8 cellular contexts compared by ENCODE assay signal in genomic region chr3:69092030-69092513, GRCh38. TPM values are rescaled to one million over a fixed set of nuclear protein-coding genes. Genes with fewer than 3 reads are reported as not detected.
A peak's percentile ranks its signal among the peaks of the same experiment; 100 is the strongest.
DNase-seq lines count a peak whose midpoint lies in the region; ATAC-seq, FAIRE-seq and TF ChIP-seq lines count a peak whose summit lies in the region.

No MANE protein-coding gene starts in this region.

- DNase-seq in activated CD4-positive, alpha-beta T cell treated with anti-CD3 and anti-CD28 coated beads for 36 hours = peak; percentile 33
- no peak for DNase-seq in activated CD4-positive, alpha-beta T cell treated with anti-CD3 and anti-CD28 coated beads for 48 hours
- DNase-seq in SIG-M5 (lab: John Stamatoyannopoulos, UW) (peak; percentile 32), foreskin melanocyte (peak; percentile 68), stomach (no peak), kidney (no peak)
- DNase-seq in activated CD8-positive, alpha-beta memory T cell treated with anti-CD3 and anti-CD28 coated beads, Interleukin-2, amount 50 U/mL, for 4 hours = no peak

- H3K36me3 ChIP-seq in stomach (peaks cover 0 to 7% (median 0%) of the 10 kb centered on the region in 4 donors), kidney (ENCODE audit: control insufficient read depth in 1 of 2, insufficient read depth in 2 of 2, low read length in 2 of 2) (no peaks in the 10 kb centered on the region)

- peak overlapping the region; percentile 56 for H3K4me3 Mint-ChIP-seq in activated CD4-positive, alpha-beta T cell treated with anti-CD3 and anti-CD28 coated beads for 36 hours

- POLR2A ChIA-PET in activated CD4-positive, alpha-beta T cell treated with anti-CD3 and anti-CD28 coated beads for 36 hours (lab: Charles Lee) = interaction anchor here (0.8 to 1.5 kb wide), 3 partner anchors 9 to 214 kb away, joined by 3 to 5 read pairs (median 3); no protein-coding TSS in a partner anchor

- H3K27ac ChIP-seq in stomach = peak overlapping the region; percentile 30 to 97 (median 75)
- H3K27ac ChIP-seq in kidney (ENCODE audit: low read depth in 2 of 2, low read length in 2 of 2) = peak overlapping the region in 1 of 2 donors; percentile 12

- H3K27ac Mint-ChIP-seq in activated CD4-positive, alpha-beta T cell treated with anti-CD3 and anti-CD28 coated beads for 36 hours = peak overlapping the region; percentile 98

- no peaks in the 10 kb centered on the region for H3K27me3 Mint-ChIP-seq in activated CD4-positive, alpha-beta T cell treated with anti-CD3 and anti-CD28 coated beads for 36 hours

- H3K4me1 Mint-ChIP-seq in activated CD4-positive, alpha-beta T cell treated with anti-CD3 and anti-CD28 coated beads for 36 hours = peaks cover 85% of the 10 kb centered on the region

- 29 to 36% (median 30%) methylated on average over 4 of the region's 4 CpGs for WGBS in stomach, 5 donors

- CTCF ChIA-PET in activated CD4-positive, alpha-beta T cell treated with anti-CD3 and anti-CD28 coated beads for 36 hours (lab: Charles Lee) = interaction anchor here (0.5 to 6.7 kb wide), 5 partner anchors 11 to 880 kb away, joined by 3 to 24 read pairs (median 4); partner anchors contain the start of gene TMF1

- FAIRE-seq in kidney (lab: Jason Lieb, UNC) = no peak

- intact Hi-C loops in activated CD4-positive, alpha-beta T cell treated with anti-CD3 and anti-CD28 coated beads for 36 hours (cut with DNase I, micrococcal nuclease) = loop anchor here in 1 of 2 experiments (1.0 kb wide), 1 partner anchor 8 kb away; the partner anchor contains the start of gene ARL6IP5
- intact Hi-C loops in stomach (cut with DNase I; ENCODE audit: low total_unique reads) (no loop called here), kidney (cut with DNase I) (no loop called here)

- no peak overlapping the region for H3K4me3 ChIP-seq in stomach
- peak overlapping the region in 1 of 2 donors; percentile 8 for H3K4me3 ChIP-seq in kidney (ENCODE audit: low read length in 2 of 2)

- TF ChIP-seq CTCF in stomach (IDR thresholded peaks at IDR 0.05) (no peak), kidney (IDR thresholded peaks at IDR 0.05; ENCODE audit: borderline replicate concordance, extremely low read depth, insufficient read depth) (no peak)

- peak overlapping the region in 1 of 2 donors; percentile 19 for H3K9ac ChIP-seq in kidney (ENCODE audit: low read length in 2 of 2)

- H3K9me3 Mint-ChIP-seq in activated CD4-positive, alpha-beta T cell treated with anti-CD3 and anti-CD28 coated beads for 36 hours (ENCODE audit: low read depth) = no peaks in the 10 kb centered on the region

- no peak for TF ChIP-seq EP300 in stomach (IDR thresholded peaks at IDR 0.05)

- H3K4me1 ChIP-seq in stomach (peaks cover 78 to 100% (median 91%) of the 10 kb centered on the region in 4 donors), kidney (ENCODE audit: control insufficient read depth in 1 of 2, insufficient read depth in 1 of 2, low read depth in 1 of 2, low read length in 2 of 2) (peaks cover 24 to 32% of the 10 kb centered on the region in 2 donors)

- H3K36me3 Mint-ChIP-seq in activated CD4-positive, alpha-beta T cell treated with anti-CD3 and anti-CD28 coated beads for 36 hours (ENCODE audit: low read depth) = peaks cover 54% of the 10 kb centered on the region

- H3K27me3 ChIP-seq in stomach = no peaks in the 10 kb centered on the region

- peak; percentile 70 for ATAC-seq in activated CD4-positive, alpha-beta T cell treated with anti-CD3 and anti-CD28 coated beads for 36 hours
- peak; percentile 76 for ATAC-seq in HG02973 (IDR thresholded peaks at IDR 0.05; ENCODE audit: unreplicated experiment)

- no peak for TF ChIP-seq POLR2A in stomach (IDR thresholded peaks at IDR 0.05)

- H3K9me3 ChIP-seq in stomach (no peaks in the 10 kb centered on the region), kidney (ENCODE audit: control insufficient read depth in 1 of 2, low read length in 2 of 2) (no peaks in the 10 kb centered on the region)

RNA-seq across cellular contexts. Expression of gene ARL6IP5, which starts 7.3 kb away (rescaled TPM):
- 10 to 100 TPM; 60.4 to 76.0 TPM for total RNA-seq in activated CD4-positive, alpha-beta T cell treated with anti-CD3 and anti-CD28 coated beads for 36 hours
- 10 to 100 TPM; 13.4 to 74.2 (median 47.3) TPM for total RNA-seq in stomach
- 10 to 100 TPM; 32.2 to 60.7 (median 51.0) TPM for polyA plus RNA-seq in stomach
- 138 TPM for total RNA-seq in kidney
- 94.0 TPM for polyA plus RNA-seq in kidney (ENCODE audit: insufficient read depth, low read depth, low replicate concordance)

RNA-seq across cellular contexts. Expression of gene UBA3, which starts 11.9 kb away (rescaled TPM):
- 10 to 100 TPM; 59.5 to 72.2 TPM for total RNA-seq in activated CD4-positive, alpha-beta T cell treated with anti-CD3 and anti-CD28 coated beads for 36 hours
- total RNA-seq in stomach = 10 to 100 TPM; 44.3 to 99.3 (median 64.6) TPM
- 10 to 100 TPM; 33.4 to 34.4 (median 33.5) TPM for polyA plus RNA-seq in stomach
- total RNA-seq in kidney = 63.1 TPM
- polyA plus RNA-seq in kidney (ENCODE audit: insufficient read depth, low read depth, low replicate concordance) = 35.3 TPM

RNA-seq across cellular contexts. Expression of gene LMOD3, which starts 30.3 kb away (rescaled TPM):
- not detected for total RNA-seq in activated CD4-positive, alpha-beta T cell treated with anti-CD3 and anti-CD28 coated beads for 36 hours
- total RNA-seq in stomach (1 to 10 TPM in 1 of 5 donors, under 1 TPM in 1, not detected in 3; 0.18 to 4.9 TPM), kidney (0.09 TPM)
- polyA plus RNA-seq in stomach (under 1 TPM in 2 of 3 donors, not detected in 1; 0.18 to 0.31 TPM), kidney (ENCODE audit: insufficient read depth, low read depth, low replicate concordance) (0.28 TPM)

RNA-seq across cellular contexts. Expression of gene TMF1, which starts 39.9 kb away (rescaled TPM):
- total RNA-seq in activated CD4-positive, alpha-beta T cell treated with anti-CD3 and anti-CD28 coated beads for 36 hours = 10 to 100 TPM; 33.2 to 34.1 TPM
- total RNA-seq in stomach (10 to 100 TPM; 12.2 to 53.8 (median 33.6) TPM), kidney (38.8 TPM)
- polyA plus RNA-seq in stomach (1 to 10 TPM; 6.0 to 7.5 (median 6.3) TPM), kidney (ENCODE audit: insufficient read depth, low read depth, low replicate concordance) (6.5 TPM)

Comparison
In these comparisons a context has a peak if more than half of its experiments do, and no peak if none do; other contexts are left out.
1. DNase-seq: peak in activated CD4-positive, alpha-beta T cell treated with anti-CD3 and anti-CD28 coated beads for 36 hours (single experiment), SIG-M5 (single experiment) and foreskin melanocyte (single experiment); none in activated CD4-positive, alpha-beta T cell treated with anti-CD3 and anti-CD28 coated beads for 48 hours (single experiment), stomach (single experiment), activated CD8-positive, alpha-beta memory T cell treated with anti-CD3 and anti-CD28 coated beads, Interleukin-2, amount 50 U/mL, for 4 hours (single experiment) and kidney (single experiment).